ENCODE assay signal across 8 cellular contexts in the genomic region with DNA sequence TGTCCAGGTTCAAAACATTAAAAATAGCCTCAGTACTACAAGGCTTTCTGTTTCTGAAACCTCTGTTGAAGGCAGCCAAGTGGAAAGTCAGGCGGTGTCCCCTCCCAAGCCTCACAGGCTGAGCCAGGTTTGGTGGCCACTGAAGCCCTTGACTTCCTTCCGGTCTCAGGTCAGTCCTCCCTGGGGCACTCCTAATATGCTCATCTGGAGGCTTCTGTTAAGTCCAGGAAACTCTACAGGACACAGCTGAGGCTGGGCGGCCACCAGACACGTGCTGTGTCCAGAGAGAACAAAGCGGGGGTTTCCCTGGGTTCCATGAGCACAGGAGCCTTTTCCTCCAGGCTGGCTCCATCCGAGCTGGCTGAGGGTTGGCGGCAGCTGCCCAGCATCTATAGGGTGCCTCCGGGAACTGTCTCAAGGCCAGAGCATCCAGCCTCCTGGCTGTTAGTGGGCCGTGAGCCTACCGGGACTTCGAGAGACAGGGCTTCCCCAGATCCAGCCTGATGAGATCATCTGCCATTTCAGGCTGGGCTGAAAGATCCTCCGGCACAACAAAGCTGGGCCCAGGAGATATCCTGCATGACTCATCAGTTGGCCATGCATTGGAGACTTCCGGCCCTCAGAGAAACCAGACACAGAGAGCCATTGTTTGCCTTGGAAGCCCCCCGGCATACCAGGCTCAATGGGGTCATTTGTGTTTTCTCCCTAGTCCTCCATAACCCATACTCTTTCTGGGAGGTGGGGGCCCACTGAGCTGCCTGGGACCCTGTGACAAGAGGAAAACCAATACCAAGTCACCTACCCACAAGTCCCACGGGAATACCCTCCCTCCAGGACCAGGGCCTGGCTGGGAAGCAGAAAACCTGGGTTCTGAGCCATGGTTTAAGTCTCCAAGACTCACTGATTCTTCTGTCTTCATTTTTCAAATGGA.
A peak's percentile ranks its signal among the peaks of the same experiment; 100 is the strongest.
DNase-seq lines count a peak whose midpoint lies in the region; ATAC-seq and TF ChIP-seq lines count a peak whose summit lies in the region.

No MANE protein-coding gene starts in this region.

- no peaks in the 10 kb centered on the region for H3K9me3 ChIP-seq in CD8-positive, alpha-beta memory T cell (ENCODE audit: low read length)

- no peaks in the 10 kb centered on the region for H3K27me3 ChIP-seq in CD8-positive, alpha-beta memory T cell (ENCODE audit: insufficient read depth, low read length, poor library complexity, severe bottlenecking)

- ATAC-seq in HG03520 (IDR thresholded peaks at IDR 0.05; ENCODE audit: unreplicated experiment) = peak; percentile 55

- H3K4me3 Mint-ChIP-seq in CD8-positive, alpha-beta memory T cell = no peak overlapping the region
- no peak overlapping the region for H3K4me3 Mint-ChIP-seq in activated T-helper 2 cell treated with anti-CD3 and anti-CD28 coated beads, Interferon-gamma antibody, Interleukin-2, Interleukin-4, amounts not matched to agents 10 μg/mL and 5 μg/mL and 100 μg/mL, durations not matched to agents 14 hours and 24 hours and 36 hours (ENCODE audit: low read depth)

- H3K36me3 ChIP-seq in CD8-positive, alpha-beta memory T cell (ENCODE audit: insufficient read depth, low read length) = no peaks in the 10 kb centered on the region

- intact Hi-C loops in activated T-helper 2 cell treated with anti-CD3 and anti-CD28 coated beads, Interferon-gamma antibody, Interleukin-2, Interleukin-4, amounts not matched to agents 10 μg/mL and 5 μg/mL and 100 μg/mL, durations not matched to agents 14 hours and 24 hours and 36 hours (cut with micrococcal nuclease) = loop anchor here (5.0 kb wide), 3 partner anchors 42 to 72 kb away; no protein-coding TSS in a partner anchor
- intact Hi-C loops in cardiac septum (cut with DNase I) = loop anchor here (2.0 kb wide), 3 partner anchors 40 to 128 kb away; no protein-coding TSS in a partner anchor

- peak overlapping the region; percentile 46 for H3K27ac ChIP-seq in CD8-positive, alpha-beta memory T cell (ENCODE audit: low read depth, low read length)

- peaks cover 0 to 7% (median 0%) of the 10 kb centered on the region in 3 donors for H3K36me3 Mint-ChIP-seq in CD8-positive, alpha-beta memory T cell
- peaks cover 19% of the 10 kb centered on the region for H3K36me3 Mint-ChIP-seq in activated T-helper 2 cell treated with anti-CD3 and anti-CD28 coated beads, Interferon-gamma antibody, Interleukin-2, Interleukin-4, amounts not matched to agents 10 μg/mL and 5 μg/mL and 100 μg/mL, durations not matched to agents 14 hours and 24 hours and 36 hours (ENCODE audit: low read depth)

- POLR2A ChIA-PET in CD8-positive, alpha-beta memory T cell (lab: Charles Lee) = no interaction called here

- CTCF ChIA-PET in CD8-positive, alpha-beta memory T cell (lab: Charles Lee) = no interaction called here

- H3K27ac Mint-ChIP-seq in CD8-positive, alpha-beta memory T cell = peak overlapping the region in 1 of 8 donors; percentile 44
- peak overlapping the region; percentile 79 for H3K27ac Mint-ChIP-seq in activated T-helper 2 cell treated with anti-CD3 and anti-CD28 coated beads, Interferon-gamma antibody, Interleukin-2, Interleukin-4, amounts not matched to agents 10 μg/mL and 5 μg/mL and 100 μg/mL, durations not matched to agents 14 hours and 24 hours and 36 hours

- H3K4me3 ChIP-seq in CD8-positive, alpha-beta memory T cell (ENCODE audit: low read length) = no peak overlapping the region

- no peak for DNase-seq in CD8-positive, alpha-beta memory T cell
- peak; percentile 71 for DNase-seq in GM20000 (ENCODE audit: low spot score)
- DNase-seq in activated T-helper 2 cell treated with anti-CD3 and anti-CD28 coated beads, Interferon-gamma antibody, Interleukin-2, Interleukin-4, amounts not matched to agents 10 μg/mL and 5 μg/mL and 100 μg/mL, durations not matched to agents 14 hours and 24 hours and 36 hours (ENCODE audit: low spot score) = no peak
- DNase-seq in cardiac septum (ENCODE audit: low spot score) = peak; percentile 90
- DNase-seq in pulmonary artery endothelial cell (ENCODE audit: low read depth, low spot score) = peak; percentile 99
- no peak for DNase-seq in NCI-H82 treated with DMSO at 0.1 percent for 48 hours (lab: John Stamatoyannopoulos, UW; ENCODE audit: unreplicated experiment)
- DNase-seq in activated CD4-positive, alpha-beta T cell treated with anti-CD3 and anti-CD28 coated beads for 1 hour = no peak

- peaks cover 19% of the 10 kb centered on the region for H3K4me1 ChIP-seq in CD8-positive, alpha-beta memory T cell (ENCODE audit: insufficient read depth, low read length)

- no peaks in the 10 kb centered on the region for H3K27me3 Mint-ChIP-seq in CD8-positive, alpha-beta memory T cell
- no peaks in the 10 kb centered on the region for H3K27me3 Mint-ChIP-seq in activated T-helper 2 cell treated with anti-CD3 and anti-CD28 coated beads, Interferon-gamma antibody, Interleukin-2, Interleukin-4, amounts not matched to agents 10 μg/mL and 5 μg/mL and 100 μg/mL, durations not matched to agents 14 hours and 24 hours and 36 hours (ENCODE audit: low read depth)

- no peak for TF ChIP-seq CTCF in GM20000 (IDR thresholded peaks at IDR 0.05; ENCODE audit: extremely low read depth, missing control alignments)

- H3K9me3 Mint-ChIP-seq in CD8-positive, alpha-beta memory T cell = peaks cover 0 to 4% (median 0%) of the 10 kb centered on the region in 5 donors
- H3K9me3 Mint-ChIP-seq in activated T-helper 2 cell treated with anti-CD3 and anti-CD28 coated beads, Interferon-gamma antibody, Interleukin-2, Interleukin-4, amounts not matched to agents 10 μg/mL and 5 μg/mL and 100 μg/mL, durations not matched to agents 14 hours and 24 hours and 36 hours = peaks cover 4% of the 10 kb centered on the region

- peaks cover 14 to 17% (median 16%) of the 10 kb centered on the region in 3 donors for H3K4me1 Mint-ChIP-seq in CD8-positive, alpha-beta memory T cell
- peaks cover 40% of the 10 kb centered on the region for H3K4me1 Mint-ChIP-seq in activated T-helper 2 cell treated with anti-CD3 and anti-CD28 coated beads, Interferon-gamma antibody, Interleukin-2, Interleukin-4, amounts not matched to agents 10 μg/mL and 5 μg/mL and 100 μg/mL, durations not matched to agents 14 hours and 24 hours and 36 hours (ENCODE audit: low read depth)

Comparison
In these comparisons a context has a peak if more than half of its experiments do, and no peak if none do; other contexts are left out.
1. DNase-seq: peak in GM20000 (single experiment), cardiac septum (single experiment) and pulmonary artery endothelial cell (single experiment); none in CD8-positive, alpha-beta memory T cell (0 of 5), activated T-helper 2 cell treated with anti-CD3 and anti-CD28 coated beads, Interferon-gamma antibody, Interleukin-2, Interleukin-4, amounts not matched to agents 10 μg/mL and 5 μg/mL and 100 μg/mL, durations not matched to agents 14 hours and 24 hours and 36 hours (single experiment), NCI-H82 treated with DMSO at 0.1 percent for 48 hours (single experiment) and activated CD4-positive, alpha-beta T cell treated with anti-CD3 and anti-CD28 coated beads for 1 hour (single experiment).